Comparison of ENCODE assay signal across 9 cellular contexts in genomic region chr17:72602517-72603345, GRCh38.
DNase-seq lines count a peak whose midpoint lies in the region; ATAC-seq, FAIRE-seq and TF ChIP-seq lines count a peak whose summit lies in the region.
"Had no signal": no experiment of that assay in that cellular context is flagged by ENCODE, and none has a peak within 500 bp of the region (broad histone marks: within the 10 kb centered on the region; RNA-seq: fewer than 3 reads in every experiment).

No MANE protein-coding gene starts in this region.

- peak; percentile 80 for FAIRE-seq in GM18507 (lab: Jason Lieb, UNC)

- H3K36me3 ChIP-seq in mammary epithelial cell (ENCODE audit: insufficient read depth, low read length) (no peaks in the 10 kb centered on the region), osteoblast (ENCODE audit: insufficient read depth, low read length) (no peaks in the 10 kb centered on the region)
- H3K36me3 ChIP-seq: gastrocnemius medialis had no signal

- H3K27ac ChIP-seq in mammary epithelial cell (ENCODE audit: insufficient read depth, low read depth, low read length) (peak overlapping the region; percentile 9), osteoblast (ENCODE audit: low read depth, low read length) (peak overlapping the region; percentile 94)
- H3K27ac ChIP-seq: gastrocnemius medialis had no signal

- H3K27me3 ChIP-seq in mammary epithelial cell (ENCODE audit: insufficient read depth, low read length), result no peaks in the 10 kb centered on the region
- no peaks in the 10 kb centered on the region for H3K27me3 ChIP-seq in osteoblast (ENCODE audit: insufficient read depth, low read length)
- H3K27me3 ChIP-seq: gastrocnemius medialis had no signal

- H3K9me3 ChIP-seq in mammary epithelial cell (replicated peaks; ENCODE audit: insufficient read depth, low read length), result peaks cover 7% of the 10 kb centered on the region
- H3K9me3 ChIP-seq in osteoblast (ENCODE audit: low read depth, low read length), result no peaks in the 10 kb centered on the region
- H3K9me3 ChIP-seq: gastrocnemius medialis had no signal

- in situ Hi-C loops in KBM-7 (cut with MboI; ENCODE audit: low pct_unique_long_range_greater_than_20kb, low sequenced_read_pairs), result no loop called here
- in situ Hi-C loops in mammary epithelial cell (cut with MboI; ENCODE audit: low sequenced_read_pairs in 2 of 2), result no loop called here
- in situ Hi-C loops in GM13977 (cut with MboI; ENCODE audit: low pct_unique_long_range_greater_than_20kb, low sequenced_read_pairs, unreplicated experiment), result no loop called here

- no TSS peak for BruUV-seq in mammary epithelial cell (replicated peaks; lab: Mats Ljungman, UMichigan)

- H3K79me2 ChIP-seq in mammary epithelial cell (ENCODE audit: insufficient read depth, low read length), result no peaks in the 10 kb centered on the region
- no peaks in the 10 kb centered on the region for H3K79me2 ChIP-seq in osteoblast (ENCODE audit: insufficient read depth, low read length)

- dilution Hi-C loops in mammary epithelial cell (cut with HindIII; ENCODE audit: low sequenced_read_pairs), result loop anchor here (5.0 kb wide), 3 partner anchors 50 to 610 kb away; no protein-coding TSS in a partner anchor

- H4K20me1 ChIP-seq in mammary epithelial cell (ENCODE audit: insufficient read depth, low read length), result no peaks in the 10 kb centered on the region
- H4K20me1 ChIP-seq in osteoblast (ENCODE audit: insufficient read depth, low read length), result no peaks in the 10 kb centered on the region

- peak overlapping the region; percentile 44 for H2AFZ ChIP-seq in mammary epithelial cell (ENCODE audit: low read depth, low read length)
- peak overlapping the region; percentile 73 for H2AFZ ChIP-seq in osteoblast (ENCODE audit: low read length)

- no peak overlapping the region for H3K4me2 ChIP-seq in mammary epithelial cell (ENCODE audit: insufficient read depth, low read depth, low read length)
- H3K4me2 ChIP-seq in osteoblast (ENCODE audit: insufficient read depth, low read length), result peak overlapping the region; percentile 81

- no peak overlapping the region for H3K9ac ChIP-seq in mammary epithelial cell (ENCODE audit: insufficient read depth, low read length)

- H3K4me1 ChIP-seq in mammary epithelial cell (ENCODE audit: insufficient read depth, low read length), result peaks cover 23% of the 10 kb centered on the region
- H3K4me1 ChIP-seq in osteoblast (ENCODE audit: insufficient read depth, low read length), result peaks cover 46% of the 10 kb centered on the region
- H3K4me1 ChIP-seq: gastrocnemius medialis had no signal

- peak; percentile 28 to 43 for TF ChIP-seq CTCF in mammary epithelial cell (conservative IDR thresholded peaks at IDR 0.05 in 1 of 2, IDR thresholded peaks at IDR 0.05 in 1 of 2; ENCODE audit: extremely low read depth in 1 of 2, insufficient read depth in 1 of 2, low read depth in 1 of 2, low read length in 2 of 2)
- peak; percentile 38 for TF ChIP-seq CTCF in osteoblast (IDR thresholded peaks at IDR 0.05; ENCODE audit: extremely low read depth, low read depth, low read length)
- no peak for TF ChIP-seq CTCF in GM13977 (IDR thresholded peaks at IDR 0.05; ENCODE audit: extremely low read depth, insufficient read depth, missing control alignments)

- DNase-seq in GM18507 (ENCODE audit: extremely low spot score, insufficient read length, low read depth) (no peak), KBM-7 (peak; percentile 35), mammary epithelial cell (peak; percentile 87), osteoblast (ENCODE audit: insufficient read length, low spot score, missing footprints) (peak; percentile 88), pons (ENCODE audit: low spot score) (no peak), T-helper 1 cell (no peak), GM13977 (ENCODE audit: low spot score) (no peak)
- DNase-seq: gastrocnemius medialis had no signal

- H3K4me3 ChIP-seq in mammary epithelial cell (replicated peaks in 1 of 3; ENCODE audit: insufficient read depth in 1 of 3, low read depth in 2 of 3, low read length in 3 of 3) (no peak overlapping the region), osteoblast (ENCODE audit: insufficient read depth, low read length) (peak overlapping the region; percentile 46)
- H3K4me3 ChIP-seq: gastrocnemius medialis had no signal

- ATAC-seq in GM18907 (IDR thresholded peaks at IDR 0.05; ENCODE audit: unreplicated experiment), result no peak
- ATAC-seq: gastrocnemius medialis had no signal

- intact Hi-C loops in mammary epithelial cell (cut with micrococcal nuclease), result no loop called here

- WGBS in mammary epithelial cell (ENCODE audit: low coverage, missing lambda C conversion rate), result 64% methylated on average over 6 of the region's 11 CpGs

- CTCF ChIA-PET in mammary epithelial cell (lab: Charles Lee; ENCODE audit: low non-redundant PET), result no interaction called here

Comparison
In these comparisons a context has a peak if more than half of its experiments do, and no peak if none do; other contexts are left out.
1. DNase-seq: peak in KBM-7 (single experiment), mammary epithelial cell (single experiment) and osteoblast (single experiment); none in GM18507 (single experiment), pons (single experiment), T-helper 1 cell (0 of 5) and GM13977 (single experiment).